8 cellular contexts compared by ENCODE assay signal in genomic region chr4:7938513-7939376, GRCh38. TPM values are rescaled to one million over a fixed set of nuclear protein-coding genes. Genes with fewer than 3 reads are reported as not detected.
DNase-seq lines count a peak whose midpoint lies in the region; ATAC-seq, FAIRE-seq and TF ChIP-seq lines count a peak whose summit lies in the region.

No MANE protein-coding gene starts in this region.

- H3K79me2 ChIP-seq in trophoblast cell (ENCODE audit: control insufficient read depth, insufficient read depth, low read length, poor library complexity): peaks cover 14% of the 10 kb centered on the region

- no peak for TF ChIP-seq CTCF in cardiac muscle cell (IDR thresholded peaks at IDR 0.05; ENCODE audit: low read depth, low read length)
- TF ChIP-seq CTCF in D721Med (IDR thresholded peaks at IDR 0.05; ENCODE audit: insufficient read depth, missing control alignments): no peak

- peak overlapping the region; percentile 99 for H3K4ac ChIP-seq in trophoblast cell (ENCODE audit: low read depth, low read length)

- no CpG with 5 or more reads among the region's 78 CpGs for WGBS in trophoblast cell (ENCODE audit: extremely low coverage, insufficient coverage, insufficient read length)

- H3K4me3 ChIP-seq in cardiac muscle cell (peak overlapping the region; percentile 97), trophoblast cell (ENCODE audit: low read depth, low read length) (peak overlapping the region; percentile 93)

- H3K9me3 Mint-ChIP-seq in activated naive CD4-positive, alpha-beta T cell treated with anti-CD3 and anti-CD28 coated beads for 36 hours: no peaks in the 10 kb centered on the region

- ATAC-seq in HG03354 (IDR thresholded peaks at IDR 0.05; ENCODE audit: poor library complexity, severe bottlenecking, unreplicated experiment) (no peak), HG03045 (IDR thresholded peaks at IDR 0.05; ENCODE audit: unreplicated experiment) (no peak)

- peak overlapping the region; percentile 83 for H3K4me2 ChIP-seq in trophoblast cell (ENCODE audit: low read length)

- CTCF ChIA-PET in activated naive CD4-positive, alpha-beta T cell treated with anti-CD3 and anti-CD28 coated beads for 36 hours (lab: Charles Lee): interaction anchor here (0.6 to 4.1 kb wide), 13 partner anchors 9 to 177 kb away, joined by 3 to 22 read pairs (median 5); no protein-coding TSS in a partner anchor

- H4K8ac ChIP-seq in trophoblast cell (ENCODE audit: low read depth, low read length): peak overlapping the region; percentile 90

- peaks cover 25% of the 10 kb centered on the region for H3K79me1 ChIP-seq in trophoblast cell (ENCODE audit: low read length)

- H3K4me1 Mint-ChIP-seq in activated naive CD4-positive, alpha-beta T cell treated with anti-CD3 and anti-CD28 coated beads for 36 hours (ENCODE audit: low read depth): peaks cover 40% of the 10 kb centered on the region

- H4K91ac ChIP-seq in trophoblast cell (ENCODE audit: low read depth, low read length): peak overlapping the region; percentile 97

- H3K27ac Mint-ChIP-seq in activated naive CD4-positive, alpha-beta T cell treated with anti-CD3 and anti-CD28 coated beads for 36 hours: peak overlapping the region; percentile 19

- peak overlapping the region; percentile 95 for H2BK5ac ChIP-seq in trophoblast cell (ENCODE audit: low read depth, low read length, poor library complexity)

- H3K4me1 ChIP-seq in cardiac muscle cell (ENCODE audit: low read depth): peaks cover 18% of the 10 kb centered on the region
- H3K4me1 ChIP-seq in trophoblast cell (ENCODE audit: control insufficient read depth in 1 of 2, insufficient read depth in 2 of 2, low read length in 2 of 2): peaks cover 20 to 34% of the 10 kb centered on the region in 2 experiments

- H2BK12ac ChIP-seq in trophoblast cell (ENCODE audit: low read length): peak overlapping the region; percentile 62

- H3K9me3 ChIP-seq in cardiac muscle cell (ENCODE audit: low read depth): no peaks in the 10 kb centered on the region
- H3K9me3 ChIP-seq in trophoblast cell (ENCODE audit: insufficient read depth, low read depth, low read length): no peaks in the 10 kb centered on the region

- H3K4me3 Mint-ChIP-seq in activated naive CD4-positive, alpha-beta T cell treated with anti-CD3 and anti-CD28 coated beads for 36 hours: peak overlapping the region; percentile 77

- peak overlapping the region; percentile 100 for H3K14ac ChIP-seq in trophoblast cell (ENCODE audit: low read length)

- DNase-seq in activated CD8-positive, alpha-beta memory T cell treated with anti-CD3 and anti-CD28 coated beads, Interleukin-2, amount 50 U/mL, for 4 hours: peak; percentile 31
- DNase-seq in activated CD8-positive, alpha-beta memory T cell treated with anti-CD3 and anti-CD28 coated beads, Interleukin-2, amount 50 U/mL, for 48 hours: no peak
- no peak for DNase-seq in activated naive CD4-positive, alpha-beta T cell treated with anti-CD3 and anti-CD28 coated beads for 36 hours
- DNase-seq in cardiac muscle cell (ENCODE audit: low read depth in 1 of 2, low spot score in 1 of 2) (peak; percentile 58 to 68), trophoblast cell (peak; percentile 14 to 40), D721Med (ENCODE audit: insufficient read length, low spot score) (no peak)

- H2AK5ac ChIP-seq in trophoblast cell (ENCODE audit: low read length): peak overlapping the region; percentile 97

- H2BK120ac ChIP-seq in trophoblast cell (ENCODE audit: insufficient read depth, low read length, poor library complexity): peak overlapping the region; percentile 91

- peak overlapping the region; percentile 79 for H3K9ac ChIP-seq in trophoblast cell (ENCODE audit: low read length)

- peak overlapping the region; percentile 88 for H4K12ac ChIP-seq in trophoblast cell (ENCODE audit: low read depth, low read length)

- H3K36me3 Mint-ChIP-seq in activated naive CD4-positive, alpha-beta T cell treated with anti-CD3 and anti-CD28 coated beads for 36 hours (ENCODE audit: low read depth): peaks cover 1% of the 10 kb centered on the region

- no peaks in the 10 kb centered on the region for H3K27me3 Mint-ChIP-seq in activated naive CD4-positive, alpha-beta T cell treated with anti-CD3 and anti-CD28 coated beads for 36 hours (ENCODE audit: low read depth)

- FAIRE-seq in D721Med (lab: Jason Lieb, UNC): no peak

- H3K27me3 ChIP-seq in cardiac muscle cell (no peaks in the 10 kb centered on the region), trophoblast cell (ENCODE audit: insufficient read depth, low read length) (no peaks in the 10 kb centered on the region)

- H3K18ac ChIP-seq in trophoblast cell (ENCODE audit: low read length): peak overlapping the region; percentile 97

- no peak overlapping the region for H3K23ac ChIP-seq in trophoblast cell (ENCODE audit: low read length)

- intact Hi-C loops in activated naive CD4-positive, alpha-beta T cell treated with anti-CD3 and anti-CD28 coated beads for 36 hours (cut with micrococcal nuclease): loop anchor here (1.0 to 2.0 kb wide), 3 partner anchors 31 to 62 kb away; no protein-coding TSS in a partner anchor

- H3K36me3 ChIP-seq in cardiac muscle cell: no peaks in the 10 kb centered on the region
- no peaks in the 10 kb centered on the region for H3K36me3 ChIP-seq in trophoblast cell (ENCODE audit: control insufficient read depth in 1 of 2, insufficient read depth in 2 of 2, low read length in 2 of 2)

- peak overlapping the region; percentile 84 for H3K27ac ChIP-seq in cardiac muscle cell
- peak overlapping the region; percentile 78 for H3K27ac ChIP-seq in trophoblast cell (ENCODE audit: low read depth, low read length)

- H2AFZ ChIP-seq in trophoblast cell (ENCODE audit: insufficient read depth, low read length, poor library complexity): peak overlapping the region; percentile 88

RNA-seq across cellular contexts. Expression of gene AFAP1, which starts 0.9 kb away (rescaled TPM):
- total RNA-seq in activated naive CD4-positive, alpha-beta T cell treated with anti-CD3 and anti-CD28 coated beads for 36 hours: 10 to 100 TPM; 26.7 to 28.8 TPM
- 16.3 and 31.9 TPM in 2 replicates for total RNA-seq in cardiac muscle cell
- 10.5 and 19.9 TPM in 2 replicates for polyA plus RNA-seq in cardiac muscle cell
- 14.8 and 15.5 TPM in 2 replicates for polyA plus RNA-seq in trophoblast cell (2013)

Comparison
In these comparisons a context has a peak if more than half of its experiments do, and no peak if none do; other contexts are left out.
1. DNase-seq: peak in activated CD8-positive, alpha-beta memory T cell treated with anti-CD3 and anti-CD28 coated beads, Interleukin-2, amount 50 U/mL, for 4 hours (single experiment), cardiac muscle cell (2 of 2) and trophoblast cell (2 of 2); none in activated CD8-positive, alpha-beta memory T cell treated with anti-CD3 and anti-CD28 coated beads, Interleukin-2, amount 50 U/mL, for 48 hours (single experiment), activated naive CD4-positive, alpha-beta T cell treated with anti-CD3 and anti-CD28 coated beads for 36 hours (single experiment) and D721Med (single experiment).